Comparison of ENCODE assay signal across 14 cellular contexts in genomic region chr3:94071713-94072284, GRCh38. TPM values are rescaled to one million over a fixed set of nuclear protein-coding genes. Genes with fewer than 3 reads are reported as not detected.
DNase-seq lines count a peak whose midpoint lies in the region; ATAC-seq and TF ChIP-seq lines count a peak whose summit lies in the region.
"Had no signal": no experiment of that assay in that cellular context is flagged by ENCODE, and none has a peak within 500 bp of the region (broad histone marks: within the 10 kb centered on the region; RNA-seq: fewer than 3 reads in every experiment).

No MANE protein-coding gene starts in this region.

- DNase-seq in T-cell, result no peak
- no peak for DNase-seq in NCI-H82 treated with DMSO at 0.1 percent for 48 hours (lab: John Stamatoyannopoulos, UW; ENCODE audit: unreplicated experiment)
- DNase-seq in GOT3 (lab: John Stamatoyannopoulos, UW), result no peak
- DNase-seq in mesothelial cell of epicardium (ENCODE audit: low spot score in 2 of 2, unreplicated experiment in 2 of 2), result no peak
- no peak for DNase-seq in stimulated activated CD4-positive, alpha-beta T cell treated with anti-CD3 and anti-CD28 coated beads, Interleukin-15, amount 100 ng/mL, for 24 hours
- DNase-seq: activated CD4-positive, alpha-beta T cell treated with anti-CD3 and anti-CD28 coated beads for 48 hours; MG63; right cardiac atrium had no signal

- no peak for TF ChIP-seq CTCF in mesothelial cell of epicardium (IDR thresholded peaks at IDR 0.05; ENCODE audit: unreplicated experiment)

- peak; percentile 73 for ATAC-seq in GM18499 (IDR thresholded peaks at IDR 0.05; ENCODE audit: insufficient read depth, unreplicated experiment)
- peak; percentile 61 for ATAC-seq in GM19455 (IDR thresholded peaks at IDR 0.05; ENCODE audit: unreplicated experiment)
- ATAC-seq in HG02981 (IDR thresholded peaks at IDR 0.05; ENCODE audit: unreplicated experiment), result peak; percentile 88
- peak in 3 of 4 experiments; percentile 31 to 71 (median 40) for ATAC-seq in T-cell (replicated peaks in 1 of 4)
- ATAC-seq: Panc1, right cardiac atrium had no signal

- CTCF ChIA-PET in T-cell (lab: Charles Lee), result interaction anchor here (0.9 to 2.1 kb wide), 2 partner anchors 9 to 15 kb away, joined by 3 to 9 read pairs; partner anchors contain the start of genes DHFR2 (in 1 of the 2) and NSUN3 (in 1 of the 2)

- H3K27ac Mint-ChIP-seq in T-cell (no peak overlapping the region), mesothelial cell of epicardium (no peak overlapping the region)

- H3K27me3 Mint-ChIP-seq in T-cell, result no peaks in the 10 kb centered on the region
- H3K27me3 Mint-ChIP-seq in mesothelial cell of epicardium (ENCODE audit: low read depth), result no peaks in the 10 kb centered on the region

- peaks cover 41 to 73% (median 65%) of the 10 kb centered on the region in 3 donors for H3K4me1 Mint-ChIP-seq in T-cell
- peaks cover 1% of the 10 kb centered on the region for H3K4me1 Mint-ChIP-seq in mesothelial cell of epicardium

- H3K4me3 Mint-ChIP-seq in T-cell, result no peak overlapping the region
- no peak overlapping the region for H3K4me3 Mint-ChIP-seq in mesothelial cell of epicardium

- POLR2A ChIA-PET in T-cell (lab: Charles Lee), result no interaction called here

- H3K36me3 Mint-ChIP-seq in T-cell, result peaks cover 64% of the 10 kb centered on the region
- H3K36me3 Mint-ChIP-seq in mesothelial cell of epicardium, result peaks cover 50% of the 10 kb centered on the region

- H3K9me3 Mint-ChIP-seq in T-cell (peaks cover 0 to 5% (median 0%) of the 10 kb centered on the region in 3 donors), mesothelial cell of epicardium (peaks cover 19% of the 10 kb centered on the region)

RNA-seq across cellular contexts. Expression of gene NSUN3, which starts 8.9 kb away (rescaled TPM):
- 10 to 100 TPM; 15.8 to 20.0 (median 18.4) TPM for total RNA-seq in T-cell
- 15.7 to 17.3 TPM (median 16.8 TPM) in 3 replicates for total RNA-seq in mesothelial cell of epicardium

RNA-seq across cellular contexts. Expression of gene DHFR2, which starts 9.1 kb away (rescaled TPM):
- 10 to 100 TPM in 1 of 5 donors, 1 to 10 TPM in 4; 3.5 to 11.4 (median 8.6) TPM for total RNA-seq in T-cell
- 8.0 to 9.6 TPM (median 8.2 TPM) in 3 replicates for total RNA-seq in mesothelial cell of epicardium

RNA-seq across cellular contexts. Expression of gene STX19, which starts 43.4 kb away (rescaled TPM):
- total RNA-seq in T-cell (not detected), mesothelial cell of epicardium (0.18 TPM in 1 of 3 replicates, not detected in the others)
- total RNA-seq: cardiac muscle cell, fibroblast of villous mesenchyme had no signal
